2 cellular contexts compared by ENCODE assay signal in the genomic region with DNA sequence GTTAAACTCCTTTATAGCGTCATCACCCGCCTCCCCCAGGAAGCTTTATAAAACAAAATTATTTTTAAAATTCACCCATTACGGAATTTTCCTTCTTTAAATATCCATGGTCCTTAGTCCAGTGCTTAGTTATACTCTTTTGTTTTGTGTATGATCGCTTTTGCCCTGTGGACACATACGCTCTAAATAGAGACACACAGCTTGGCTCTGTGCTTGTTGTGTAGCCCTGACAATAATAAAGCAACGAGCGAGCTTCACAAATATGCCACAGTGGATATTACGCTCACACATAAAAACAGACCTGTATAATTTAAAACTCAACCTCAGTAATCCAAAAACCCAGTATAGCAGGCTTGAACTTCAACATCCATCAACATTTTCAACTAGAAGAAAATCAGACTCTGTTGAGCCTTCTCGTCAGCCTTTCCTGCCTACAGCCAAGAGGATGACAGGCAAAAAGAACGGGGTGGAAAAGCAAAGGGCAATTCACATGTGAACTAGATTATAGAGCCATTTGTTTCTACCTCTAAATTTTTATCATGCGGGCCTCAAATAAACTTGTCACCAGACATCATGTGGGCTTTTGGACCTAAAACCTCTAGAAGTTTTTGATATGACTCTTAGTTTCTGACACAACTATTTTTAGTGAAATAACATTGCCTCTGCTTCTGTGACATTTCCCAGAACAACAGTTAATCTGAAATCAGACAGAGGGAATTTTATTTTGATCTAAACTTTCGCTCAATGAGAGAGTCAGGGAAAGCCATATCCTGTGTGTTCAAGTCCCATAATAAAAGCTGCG.
TF ChIP-seq lines count a peak whose summit lies in the region.

No MANE protein-coding gene starts in this region.

TF ChIP-seq in liver, 16 proteins besides CTCF, POLR2A, EP300 and RAD21 (continued from another document):
- TF ChIP-seq, protein P1, sequence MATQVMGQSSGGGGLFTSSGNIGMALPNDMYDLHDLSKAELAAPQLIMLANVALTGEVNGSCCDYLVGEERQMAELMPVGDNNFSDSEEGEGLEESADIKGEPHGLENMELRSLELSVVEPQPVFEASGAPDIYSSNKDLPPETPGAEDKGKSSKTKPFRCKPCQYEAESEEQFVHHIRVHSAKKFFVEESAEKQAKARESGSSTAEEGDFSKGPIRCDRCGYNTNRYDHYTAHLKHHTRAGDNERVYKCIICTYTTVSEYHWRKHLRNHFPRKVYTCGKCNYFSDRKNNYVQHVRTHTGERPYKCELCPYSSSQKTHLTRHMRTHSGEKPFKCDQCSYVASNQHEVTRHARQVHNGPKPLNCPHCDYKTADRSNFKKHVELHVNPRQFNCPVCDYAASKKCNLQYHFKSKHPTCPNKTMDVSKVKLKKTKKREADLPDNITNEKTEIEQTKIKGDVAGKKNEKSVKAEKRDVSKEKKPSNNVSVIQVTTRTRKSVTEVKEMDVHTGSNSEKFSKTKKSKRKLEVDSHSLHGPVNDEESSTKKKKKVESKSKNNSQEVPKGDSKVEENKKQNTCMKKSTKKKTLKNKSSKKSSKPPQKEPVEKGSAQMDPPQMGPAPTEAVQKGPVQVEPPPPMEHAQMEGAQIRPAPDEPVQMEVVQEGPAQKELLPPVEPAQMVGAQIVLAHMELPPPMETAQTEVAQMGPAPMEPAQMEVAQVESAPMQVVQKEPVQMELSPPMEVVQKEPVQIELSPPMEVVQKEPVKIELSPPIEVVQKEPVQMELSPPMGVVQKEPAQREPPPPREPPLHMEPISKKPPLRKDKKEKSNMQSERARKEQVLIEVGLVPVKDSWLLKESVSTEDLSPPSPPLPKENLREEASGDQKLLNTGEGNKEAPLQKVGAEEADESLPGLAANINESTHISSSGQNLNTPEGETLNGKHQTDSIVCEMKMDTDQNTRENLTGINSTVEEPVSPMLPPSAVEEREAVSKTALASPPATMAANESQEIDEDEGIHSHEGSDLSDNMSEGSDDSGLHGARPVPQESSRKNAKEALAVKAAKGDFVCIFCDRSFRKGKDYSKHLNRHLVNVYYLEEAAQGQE (IDR thresholded peaks at IDR 0.05) = no peak

TF ChIP-seq in HepG2, 621 proteins besides CTCF, POLR2A, EP300 and RAD21 (continued from another document):
- TF ChIP-seq ZFP82 (CRISPR knock-in tag; IDR thresholded peaks at IDR 0.05; ENCODE audit: borderline replicate concordance) (no peak), MTA3 (CRISPR knock-in tag; IDR thresholded peaks at IDR 0.05) (no peak), EED (CRISPR knock-in tag; IDR thresholded peaks at IDR 0.05) (no peak), NCOA2 (CRISPR knock-in tag; IDR thresholded peaks at IDR 0.05) (no peak), NFKB2 (CRISPR knock-in tag; IDR thresholded peaks at IDR 0.05; ENCODE audit: borderline replicate concordance) (no peak), ZNF672 (CRISPR knock-in tag; IDR thresholded peaks at IDR 0.05) (no peak), NPAS2 (CRISPR knock-in tag; IDR thresholded peaks at IDR 0.05; ENCODE audit: borderline replicate concordance) (no peak), TEAD3 (CRISPR knock-in tag; optimal IDR thresholded peaks at IDR 0.05; ENCODE audit: borderline replicate concordance) (no peak), ZNF230 (CRISPR knock-in tag; IDR thresholded peaks at IDR 0.05) (no peak), NCOA1 (CRISPR knock-in tag; IDR thresholded peaks at IDR 0.05) (no peak)
